ENCODE assay signal across 9 cellular contexts in the genomic region with DNA sequence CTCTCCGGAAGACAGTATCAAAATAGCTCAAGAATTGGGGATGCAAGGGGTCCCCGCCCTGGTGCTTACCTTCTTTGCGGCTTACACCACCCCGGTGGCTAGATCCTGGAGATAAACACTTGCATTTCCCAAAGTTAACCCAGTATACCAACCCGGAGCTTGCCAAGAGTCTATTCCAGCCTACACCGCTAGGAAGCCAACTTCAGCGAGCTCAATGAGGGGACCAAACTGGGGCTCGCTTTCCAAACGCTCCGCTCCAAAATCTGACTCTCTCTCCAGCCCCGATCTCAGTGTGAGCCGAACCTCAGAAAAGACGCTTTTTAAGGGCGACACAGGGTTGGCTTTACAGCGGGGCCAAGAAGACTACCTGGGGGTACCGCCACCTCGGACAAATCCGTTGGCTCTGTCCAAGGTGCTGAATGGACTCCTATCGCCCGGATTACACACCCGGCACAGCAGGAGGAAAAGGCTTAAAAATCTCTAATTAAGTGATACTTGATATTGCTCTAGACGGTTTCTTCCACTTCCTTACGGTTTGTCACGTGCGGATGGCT. TPM values are rescaled to one million over a fixed set of nuclear protein-coding genes. Genes with fewer than 3 reads are reported as not detected.
DNase-seq lines count a peak whose midpoint lies in the region; ATAC-seq, FAIRE-seq and TF ChIP-seq lines count a peak whose summit lies in the region.
"Had no signal": no experiment of that assay in that cellular context is flagged by ENCODE, and none has a peak within 500 bp of the region (broad histone marks: within the 10 kb centered on the region; RNA-seq: fewer than 3 reads in every experiment).

No MANE protein-coding gene starts in this region.

- H3K4me1 ChIP-seq in endothelial cell of umbilical vein (ENCODE audit: control insufficient read depth, extremely low read depth, insufficient read depth, low read length) (peaks cover 14% of the 10 kb centered on the region), pancreas (peaks cover 0 to 14% (median 0%) of the 10 kb centered on the region in 3 donors), gastrocnemius medialis (peaks cover 10 to 12% of the 10 kb centered on the region in 2 donors)

- 5 to 6% methylated on average over 25 of the region's 25 CpGs for WGBS in pancreas, 2 donors

- no peak for TF ChIP-seq POLR2A in endothelial cell of umbilical vein (IDR thresholded peaks at IDR 0.05; ENCODE audit: low read depth, low read length)
- TF ChIP-seq POLR2A in gastrocnemius medialis (IDR thresholded peaks at IDR 0.05), result no peak

- H3K27ac ChIP-seq in endothelial cell of umbilical vein (ENCODE audit: insufficient read depth, low read depth, low read length), result no peak overlapping the region
- no peak overlapping the region for H3K27ac ChIP-seq in pancreas
- H3K27ac ChIP-seq in gastrocnemius medialis, result no peak overlapping the region

- H4K20me1 ChIP-seq in endothelial cell of umbilical vein (replicated peaks; ENCODE audit: control insufficient read depth, extremely low read depth, insufficient read depth, low read length), result no peaks in the 10 kb centered on the region

- POLR2A ChIA-PET in endothelial cell of umbilical vein (lab: Charles Lee), result no interaction called here

- no peaks in the 10 kb centered on the region for H3K79me2 ChIP-seq in endothelial cell of umbilical vein (ENCODE audit: control insufficient read depth, insufficient read depth, low read length)

- ATAC-seq in pancreas, result peak in 3 of 4 donors; percentile 47 to 61 (median 53)
- no peak for ATAC-seq in gastrocnemius medialis
- no peak for ATAC-seq in GM19397 (IDR thresholded peaks at IDR 0.05; ENCODE audit: unreplicated experiment)

- intact Hi-C loops in endothelial cell of umbilical vein (cut with micrococcal nuclease) (no loop called here), pancreas (cut with DNase I) (no loop called here), gastrocnemius medialis (cut with DNase I; ENCODE audit: low total_unique reads) (no loop called here)

- no peaks in the 10 kb centered on the region for H3K9me1 ChIP-seq in endothelial cell of umbilical vein (replicated peaks; ENCODE audit: control insufficient read depth, extremely low read depth, insufficient read depth, low read length)

- peaks cover 50 to 80% of the 10 kb centered on the region in 2 experiments for H3K27me3 ChIP-seq in endothelial cell of umbilical vein (ENCODE audit: control insufficient read depth in 2 of 2, insufficient read depth in 2 of 2, low read length in 2 of 2)
- H3K27me3 ChIP-seq in pancreas, result peaks cover 3 to 31% (median 7%) of the 10 kb centered on the region in 4 donors
- peaks cover 75 to 80% (median 77%) of the 10 kb centered on the region in 3 donors for H3K27me3 ChIP-seq in gastrocnemius medialis

- BruUV-seq in endothelial cell of umbilical vein (replicated peaks; lab: Mats Ljungman, UMichigan), result no TSS peak

- no peak overlapping the region for H3K9ac ChIP-seq in endothelial cell of umbilical vein (replicated peaks; ENCODE audit: extremely low read depth, insufficient read depth, low read length)

- H3K4me3 ChIP-seq in endothelial cell of umbilical vein (replicated peaks in 1 of 3; ENCODE audit: insufficient read depth in 1 of 3, low read depth in 1 of 3, low read length in 3 of 3), result no peak overlapping the region
- no peak overlapping the region for H3K4me3 ChIP-seq in pancreas
- peak overlapping the region in 1 of 4 donors; percentile 25 for H3K4me3 ChIP-seq in gastrocnemius medialis

- dilution Hi-C loops in endothelial cell of umbilical vein (cut with MboI; ENCODE audit: extremely low pct_ligation_motif_present, low sequenced_read_pairs), result no loop called here

- H3K36me3 ChIP-seq in endothelial cell of umbilical vein (ENCODE audit: control insufficient read depth in 2 of 2, extremely low read depth in 1 of 2, insufficient read depth in 2 of 2, low read length in 2 of 2) (no peaks in the 10 kb centered on the region), pancreas (no peaks in the 10 kb centered on the region), gastrocnemius medialis (no peaks in the 10 kb centered on the region)

- H3K4me2 ChIP-seq in endothelial cell of umbilical vein (ENCODE audit: insufficient read depth, low read length), result no peak overlapping the region

- in situ Hi-C loops in gastrocnemius medialis (cut with MboI; ENCODE audit: low sequenced_read_pairs in 4 of 4), result loop anchor here in 1 of 4 donors (25.0 kb wide), 1 partner anchor 817 kb away; no protein-coding TSS in a partner anchor

- CTCF ChIA-PET in endothelial cell of umbilical vein (lab: Charles Lee), result interaction anchor here (1.0 to 7.0 kb wide), 5 partner anchors 9 to 1439 kb away, joined by 3 to 109 read pairs (median 6); partner anchors contain the start of gene BDNF

- H3K9me3 ChIP-seq in endothelial cell of umbilical vein (replicated peaks; ENCODE audit: control insufficient read depth, insufficient read depth, low read length) (no peaks in the 10 kb centered on the region), pancreas (no peaks in the 10 kb centered on the region), gastrocnemius medialis (no peaks in the 10 kb centered on the region)

- peak; percentile 38 for DNase-seq in activated CD4-positive, alpha-beta T cell treated with anti-CD3 and anti-CD28 coated beads for 48 hours
- no peak for DNase-seq in activated CD4-positive, alpha-beta T cell treated with anti-CD3 and anti-CD28 coated beads for 4 hours
- DNase-seq in NCI-H82 (lab: John Stamatoyannopoulos, UW) (peak; percentile 79), endothelial cell of umbilical vein (ENCODE audit: low read depth, low spot score) (peak; percentile 52), pancreas (peak in 3 of 6 donors; percentile 37 to 45 (median 38)), GF-D8 (lab: John Stamatoyannopoulos, UW) (no peak), gastrocnemius medialis (no peak)
- DNase-seq: CD8-positive, alpha-beta memory T cell had no signal

- FAIRE-seq in endothelial cell of umbilical vein (lab: Jason Lieb, UNC) (no peak), pancreas (lab: Jason Lieb, UNC) (no peak)

- no peak overlapping the region for H2AFZ ChIP-seq in endothelial cell of umbilical vein (ENCODE audit: low read depth, low read length)

- TF ChIP-seq CTCF in endothelial cell of umbilical vein (IDR thresholded peaks at IDR 0.05; ENCODE audit: extremely low read depth in 1 of 2, insufficient read depth in 1 of 2, low read depth in 1 of 2, low read length in 2 of 2) (peak; percentile 8 to 20), pancreas (IDR thresholded peaks at IDR 0.05) (no peak), gastrocnemius medialis (IDR thresholded peaks at IDR 0.05 in 4 of 5, conservative IDR thresholded peaks at IDR 0.05 in 1 of 5) (no peak)

TF ChIP-seq in endothelial cell of umbilical vein, 7 proteins besides CTCF, POLR2A, EP300 and RAD21:
- TF ChIP-seq POLR2AphosphoS5 (IDR thresholded peaks at IDR 0.05; ENCODE audit: insufficient read depth, low read depth, low read length) (no peak), EZH2 (IDR thresholded peaks at IDR 0.05; ENCODE audit: borderline replicate concordance, low read depth, low read length, severe bottlenecking) (peak; percentile 18)

RNA-seq across cellular contexts. Expression of gene BDNF, which starts 20.1 kb away (rescaled TPM):
- total RNA-seq in endothelial cell of umbilical vein (2.6 and 3.1 TPM in 2 replicates), pancreas (under 1 TPM; 0.04 to 0.09 (median 0.07) TPM), gastrocnemius medialis (under 1 TPM in 1 of 4 donors, not detected in 3; 0.09 TPM)
- polyA plus RNA-seq in endothelial cell of umbilical vein (3.2 and 3.6 TPM in 2 replicates), pancreas (under 1 TPM; 0.12 to 0.15 TPM)
- polyA plus RNA-seq in endothelial cell of umbilical vein (2011; cell fraction: cytosol; rRNA removed), result 5.4 and 5.8 TPM in 2 replicates
- polyA plus RNA-seq in endothelial cell of umbilical vein (2011; cell fraction: nucleus; rRNA removed), result 13.2 and 13.8 TPM in 2 replicates
- polyA plus RNA-seq in endothelial cell of umbilical vein (2012), result 10.4 and 13.0 TPM in 2 replicates
- 6.2 and 7.7 TPM in 2 replicates for polyA minus RNA-seq in endothelial cell of umbilical vein
- polyA minus RNA-seq in endothelial cell of umbilical vein (2011; cell fraction: cytosol; rRNA and poly(A)+ RNA removed), result 1.4 TPM
- polyA minus RNA-seq in endothelial cell of umbilical vein (2011; cell fraction: nucleus; rRNA and poly(A)+ RNA removed), result 17.7 and 20.4 TPM in 2 replicates
- total RNA-seq: CD8-positive, alpha-beta memory T cell had no signal
- polyA plus RNA-seq: CD8-positive, alpha-beta memory T cell had no signal

Comparison
In these comparisons a context has a peak if more than half of its experiments do, and no peak if none do; other contexts are left out.
1. DNase-seq: peak in activated CD4-positive, alpha-beta T cell treated with anti-CD3 and anti-CD28 coated beads for 48 hours (single experiment), NCI-H82 (single experiment) and endothelial cell of umbilical vein (single experiment); none in activated CD4-positive, alpha-beta T cell treated with anti-CD3 and anti-CD28 coated beads for 4 hours (0 of 2), GF-D8 (single experiment) and gastrocnemius medialis (0 of 2).
2. CTCF ChIP-seq: peak in endothelial cell of umbilical vein (2 of 2); none in pancreas (0 of 4) and gastrocnemius medialis (0 of 5).
3. ATAC-seq: peak in pancreas (3 of 4); none in gastrocnemius medialis (0 of 2) and GM19397 (single experiment).